Comparison of ENCODE assay signal across 9 cellular contexts in the genomic region with DNA sequence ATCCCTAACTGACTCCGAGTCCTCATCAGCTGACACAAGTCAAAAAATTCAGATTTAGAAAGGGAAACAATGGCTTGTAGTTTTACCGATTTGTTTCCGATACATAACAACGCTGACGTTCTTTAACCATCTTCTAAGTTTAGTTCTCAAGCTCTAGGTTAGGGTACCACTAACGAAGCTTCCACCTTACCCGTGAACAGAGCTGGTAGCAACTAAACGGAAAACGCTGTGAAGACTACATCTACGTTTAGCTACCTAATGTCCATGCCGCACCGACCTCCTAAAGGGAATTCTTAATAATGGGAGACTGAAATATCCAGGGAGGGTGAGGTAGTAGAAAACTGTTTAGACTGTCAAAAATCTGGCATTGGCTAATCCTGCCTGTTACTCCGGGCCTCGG. TPM values are rescaled to one million over a fixed set of nuclear protein-coding genes. Genes with fewer than 3 reads are reported as not detected.
DNase-seq lines count a peak whose midpoint lies in the region; ATAC-seq and TF ChIP-seq lines count a peak whose summit lies in the region.
"Had no signal": no experiment of that assay in that cellular context is flagged by ENCODE, and none has a peak within 500 bp of the region (broad histone marks: within the 10 kb centered on the region; RNA-seq: fewer than 3 reads in every experiment).

No MANE protein-coding gene starts in this region.

- ATAC-seq in GM23338: no peak
- no peak for ATAC-seq in GM19455 (IDR thresholded peaks at IDR 0.05; ENCODE audit: unreplicated experiment)
- no peak for ATAC-seq in HG02678 (IDR thresholded peaks at IDR 0.05; ENCODE audit: unreplicated experiment)

- H3K27ac Mint-ChIP-seq in GM23338: peak overlapping the region; percentile 89

- H3K9me3 Mint-ChIP-seq in GM23338: no peaks in the 10 kb centered on the region; the same call in 2 of the 3 replicates

- peaks cover 32% of the 10 kb centered on the region for H3K36me3 Mint-ChIP-seq in GM23338 (ENCODE audit: low read depth)

- H3K36me3 ChIP-seq in GM23338 (ENCODE audit: insufficient read depth) (peaks cover 22% of the 10 kb centered on the region), SU-DHL-6 (ENCODE audit: low read length) (peaks cover 24% of the 10 kb centered on the region), sigmoid colon (peaks cover 0 to 25% (median 13%) of the 10 kb centered on the region in 4 donors)

- intact Hi-C loops in sigmoid colon (cut with DNase I): loop anchor here (2.0 to 5.0 kb wide), 2 partner anchors 44 to 296 kb away; a partner anchor contains a TSS

- TF ChIP-seq EP300 in sigmoid colon (IDR thresholded peaks at IDR 0.05): no peak

- no peaks in the 10 kb centered on the region for H3K27me3 ChIP-seq in GM23338 (ENCODE audit: insufficient read depth)
- no peaks in the 10 kb centered on the region for H3K27me3 ChIP-seq in SU-DHL-6 (ENCODE audit: low read length)
- no peaks in the 10 kb centered on the region for H3K27me3 ChIP-seq in sigmoid colon

- H3F3A ChIP-seq in GM23338 (replicated peaks; ENCODE audit: low read depth): peaks cover 8% of the 10 kb centered on the region; the same call in 1 of the 2 replicates
- 0 out of 2 replicates have a peak, but pooled peaks cover 10% of the 10 kb centered on the region for H3F3A ChIP-seq in SU-DHL-6 (ENCODE audit: insufficient read depth)

- H3K27ac ChIP-seq in GM23338 (ENCODE audit: low read depth): no peak overlapping the region
- H3K27ac ChIP-seq in SU-DHL-6 (ENCODE audit: low read depth, low read length): peak overlapping the region; percentile 64; the same call in 1 of the 2 replicates
- peak overlapping the region; percentile 93 to 98 (median 95) for H3K27ac ChIP-seq in sigmoid colon

- H3K9ac ChIP-seq in SU-DHL-6 (ENCODE audit: low read length): peak overlapping the region; percentile 95

- H2AFZ ChIP-seq in GM23338 (no peak overlapping the region), SU-DHL-6 (ENCODE audit: low read depth, low read length, severe bottlenecking) (no peak overlapping the region)

- H3K4me3 ChIP-seq in GM23338 (peak overlapping the region; percentile 89), SU-DHL-6 (ENCODE audit: insufficient read depth, low read length, poor library complexity, severe bottlenecking) (peak overlapping the region; percentile 87), fibroblast of the aortic adventitia (ENCODE audit: low read depth, low read length) (peak overlapping the region; percentile 99), sigmoid colon (peak overlapping the region; percentile 74 to 98 (median 87))

- no peaks in the 10 kb centered on the region for H3K9me3 ChIP-seq in SU-DHL-6 (ENCODE audit: insufficient read depth, low read length)
- H3K9me3 ChIP-seq in sigmoid colon: no peaks in the 10 kb centered on the region

- DNase-seq in GM23338 (ENCODE audit: low spot score): peak; percentile 5
- peak; percentile 15 for DNase-seq in fibroblast of the aortic adventitia (ENCODE audit: low read depth)
- DNase-seq in sigmoid colon: no peak
- DNase-seq in Ammon's horn (ENCODE audit: low spot score): no peak
- no peak for DNase-seq in NCI-H187 treated with DMSO at 0.1 percent for 48 hours (lab: John Stamatoyannopoulos, UW)
- DNase-seq: occipital lobe had no signal

- H4K20me1 ChIP-seq in GM23338 (replicated peaks; ENCODE audit: insufficient read depth) (peaks cover 46% of the 10 kb centered on the region), SU-DHL-6 (ENCODE audit: low read depth, low read length) (peaks cover 34% of the 10 kb centered on the region)

- H3K9me2 ChIP-seq in GM23338 (ENCODE audit: insufficient read depth) (no peaks in the 10 kb centered on the region), SU-DHL-6 (replicated peaks; ENCODE audit: insufficient read depth, low read length) (no peaks in the 10 kb centered on the region)

- TF ChIP-seq POLR2A in sigmoid colon (IDR thresholded peaks at IDR 0.05): no peak

- H3K4me2 ChIP-seq in GM23338: peak overlapping the region; percentile 94
- peak overlapping the region; percentile 64 for H3K4me2 ChIP-seq in SU-DHL-6 (ENCODE audit: low read depth, low read length, poor library complexity, severe bottlenecking)

- TF ChIP-seq CTCF in GM23338 (conservative IDR thresholded peaks at IDR 0.05; ENCODE audit: low read depth in 2 of 2): no peak
- no peak for TF ChIP-seq CTCF in SU-DHL-6 (IDR thresholded peaks at IDR 0.05; ENCODE audit: insufficient read depth, low read length, poor library complexity, severe bottlenecking)
- no peak for TF ChIP-seq CTCF in fibroblast of the aortic adventitia (IDR thresholded peaks at IDR 0.05; ENCODE audit: insufficient read depth, low read length)
- no peak for TF ChIP-seq CTCF in sigmoid colon (IDR thresholded peaks at IDR 0.05)

- peaks cover 59% of the 10 kb centered on the region for H3K79me2 ChIP-seq in GM23338 (replicated peaks; ENCODE audit: insufficient read depth)
- peaks cover 60% of the 10 kb centered on the region for H3K79me2 ChIP-seq in SU-DHL-6 (ENCODE audit: insufficient read depth, low read length)

- H3K4me1 ChIP-seq in GM23338 (ENCODE audit: insufficient read depth): peaks cover 12% of the 10 kb centered on the region; the same call in 1 of the 2 replicates
- peaks cover 0 to 35% (median 34%) of the 10 kb centered on the region in 4 donors for H3K4me1 ChIP-seq in sigmoid colon

- WGBS in sigmoid colon, 2 donors: 3 to 17% methylated on average over 14 of the region's 14 CpGs

- H3K27me3 Mint-ChIP-seq in GM23338 (ENCODE audit: insufficient read depth, low read depth, poor library complexity): peaks cover 7% of the 10 kb centered on the region

- peaks cover 16% of the 10 kb centered on the region; the same call in 2 of the 3 replicates for H3K4me1 Mint-ChIP-seq in GM23338

- H3K4me3 Mint-ChIP-seq in GM23338: peak overlapping the region; percentile 98

TF ChIP-seq in GM23338, 12 proteins besides CTCF, POLR2A, EP300 and RAD21:
- TF ChIP-seq ZNF331 (CRISPR knock-in tag; IDR thresholded peaks at IDR 0.05; ENCODE audit: low read depth): no peak
TF ChIP-seq in GM23338: peak in this region for 0.

RNA-seq across cellular contexts. Expression of a gene that starts 1.0 kb away (rescaled TPM):
- 170 and 174 TPM in 2 replicates for total RNA-seq in GM23338 (2014; rRNA removed; shearing (Covaris generic))
- polyA plus RNA-seq in GM23338 (2016; fragmentation: Nextera tagmentation; extraction: Ambion mirVana) (20.7 and 23.9 TPM in 2 replicates), sigmoid colon (10 to 100 TPM; 14.4 to 33.3 (median 14.6) TPM)
- total RNA-seq in fibroblast of the aortic adventitia (ENCODE audit: low replicate concordance) (66.8 and 123 TPM in 2 replicates), sigmoid colon (100 to 1,000 TPM in 3 of 4 donors, 10 to 100 TPM in 1; 83.5 to 158 (median 126) TPM)

RNA-seq across cellular contexts. Expression of a gene that starts 12.0 kb away (rescaled TPM):
- 43.2 TPM in 2 replicates for total RNA-seq in GM23338 (2014; rRNA removed; shearing (Covaris generic))
- polyA plus RNA-seq in GM23338 (2016; fragmentation: Nextera tagmentation; extraction: Ambion mirVana): 37.8 and 39.3 TPM in 2 replicates
- 5.6 and 15.2 TPM in 2 replicates for total RNA-seq in fibroblast of the aortic adventitia (ENCODE audit: low replicate concordance)
- 1 to 10 TPM; 3.7 to 7.1 (median 4.5) TPM for total RNA-seq in sigmoid colon
- 10 to 100 TPM in 2 of 3 donors, 1 to 10 TPM in 1; 6.9 to 19.4 (median 11.4) TPM for polyA plus RNA-seq in sigmoid colon

RNA-seq across cellular contexts. Expression of a gene that starts 44.4 kb away (rescaled TPM):
- 38.6 and 39.5 TPM in 2 replicates for total RNA-seq in GM23338 (2014; rRNA removed; shearing (Covaris generic))
- polyA plus RNA-seq in GM23338 (2016; fragmentation: Nextera tagmentation; extraction: Ambion mirVana) (23.2 and 26.3 TPM in 2 replicates), sigmoid colon (10 to 100 TPM; 59.5 to 90.3 (median 81.8) TPM)
- total RNA-seq in fibroblast of the aortic adventitia (ENCODE audit: low replicate concordance) (4.8 and 19.0 TPM in 2 replicates), sigmoid colon (10 to 100 TPM; 37.3 to 48.7 (median 46.0) TPM)

RNA-seq across cellular contexts. Expression of a gene that starts 59.1 kb away (rescaled TPM):
- 9.3 and 14.0 TPM in 2 replicates for total RNA-seq in GM23338 (2014; rRNA removed; shearing (Covaris generic))
- polyA plus RNA-seq in GM23338 (2016; fragmentation: Nextera tagmentation; extraction: Ambion mirVana) (3.5 and 3.9 TPM in 2 replicates), sigmoid colon (10 to 100 TPM in 2 of 3 donors, 1 to 10 TPM in 1; 5.3 to 44.8 (median 15.6) TPM)
- total RNA-seq in fibroblast of the aortic adventitia (ENCODE audit: low replicate concordance) (21.6 and 43.5 TPM in 2 replicates), sigmoid colon (10 to 100 TPM; 24.7 to 37.4 (median 30.4) TPM)

Comparison
In these comparisons a context has a peak if more than half of its experiments do, and no peak if none do; other contexts are left out.
1. DNase-seq: peak in GM23338 (single experiment) and fibroblast of the aortic adventitia (single experiment); none in sigmoid colon (single experiment), Ammon's horn (single experiment) and NCI-H187 treated with DMSO at 0.1 percent for 48 hours (single experiment).
2. Peak in every context shown above with its lines, with median percentiles within 50 percentile points of each other: H3K4me3 ChIP-seq.